Comparison of ENCODE assay signal across 8 cellular contexts in genomic region chr1:244461254-244462071, GRCh38. TPM values are rescaled to one million over a fixed set of nuclear protein-coding genes. Genes with fewer than 3 reads are reported as not detected.
DNase-seq lines count a peak whose midpoint lies in the region; ATAC-seq, FAIRE-seq and TF ChIP-seq lines count a peak whose summit lies in the region.

A gene with protein sequence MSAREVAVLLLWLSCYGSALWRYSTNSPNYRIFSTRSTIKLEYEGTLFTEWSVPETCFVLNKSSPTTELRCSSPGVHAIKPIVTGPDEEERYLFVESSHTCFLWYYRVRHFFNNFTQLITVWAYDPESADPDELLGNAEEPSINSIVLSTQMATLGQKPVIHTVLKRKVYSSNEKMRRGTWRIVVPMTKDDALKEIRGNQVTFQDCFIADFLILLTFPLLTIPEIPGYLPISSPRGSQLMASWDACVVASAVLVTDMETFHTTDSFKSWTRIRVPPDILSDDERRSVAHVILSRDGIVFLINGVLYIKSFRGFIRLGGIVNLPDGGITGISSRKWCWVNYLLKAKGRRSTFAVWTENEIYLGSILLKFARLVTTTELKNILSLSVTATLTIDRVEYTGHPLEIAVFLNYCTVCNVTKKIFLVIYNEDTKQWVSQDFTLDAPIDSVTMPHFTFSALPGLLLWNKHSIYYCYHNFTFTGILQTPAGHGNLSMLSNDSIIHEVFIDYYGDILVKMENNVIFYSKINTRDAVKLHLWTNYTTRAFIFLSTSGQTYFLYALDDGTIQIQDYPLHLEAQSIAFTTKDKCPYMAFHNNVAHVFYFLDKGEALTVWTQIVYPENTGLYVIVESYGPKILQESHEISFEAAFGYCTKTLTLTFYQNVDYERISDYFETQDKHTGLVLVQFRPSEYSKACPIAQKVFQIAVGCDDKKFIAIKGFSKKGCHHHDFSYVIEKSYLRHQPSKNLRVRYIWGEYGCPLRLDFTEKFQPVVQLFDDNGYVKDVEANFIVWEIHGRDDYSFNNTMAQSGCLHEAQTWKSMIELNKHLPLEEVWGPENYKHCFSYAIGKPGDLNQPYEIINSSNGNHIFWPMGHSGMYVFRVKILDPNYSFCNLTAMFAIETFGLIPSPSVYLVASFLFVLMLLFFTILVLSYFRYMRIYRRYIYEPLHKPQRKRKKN (plus strand): TSS chr1:244461273. CDS start chr1:244461430, 157 bp downstream.

- peak within 1 kb of the TSS; percentile 96 for H3K4me2 ChIP-seq in endothelial cell of umbilical vein (ENCODE audit: insufficient read depth, low read length)

- DNase-seq in AG09309 (ENCODE audit: low read depth) = peak; percentile 31
- peak; percentile 99 for DNase-seq in NCI-H69 (lab: John Stamatoyannopoulos, UW)
- peak; percentile 85 for DNase-seq in activated CD8-positive, alpha-beta memory T cell treated with anti-CD3 and anti-CD28 coated beads, Interleukin-2, amount 50 U/mL, for 48 hours
- DNase-seq in endothelial cell of umbilical vein (ENCODE audit: low read depth, low spot score) = peak; percentile 93
- peak; percentile 95 for DNase-seq in mesenteric fat pad (ENCODE audit: low spot score)
- peak; percentile 60 for DNase-seq in stimulated activated CD8-positive, alpha-beta memory T cell treated with anti-CD3 and anti-CD28 coated beads, Interleukin-12 subunit alpha, Interleukin-12 subunit beta, amount 100 ng/mL, for 4 hours (ENCODE audit: low read depth)

- TF ChIP-seq CTCF in AG09309 (IDR thresholded peaks at IDR 0.05; ENCODE audit: control insufficient read depth, insufficient read depth, low read depth, low read length, missing control alignments) (no peak), endothelial cell of umbilical vein (IDR thresholded peaks at IDR 0.05; ENCODE audit: extremely low read depth in 1 of 2, insufficient read depth in 1 of 2, low read depth in 1 of 2, low read length in 2 of 2) (no peak)

- CTCF ChIA-PET in endothelial cell of umbilical vein (lab: Charles Lee) = interaction anchor here (1.5 kb wide), 1 partner anchor 336 kb away, joined by 7 read pairs; no protein-coding TSS in a partner anchor

- H3K9me3 ChIP-seq in endothelial cell of umbilical vein (replicated peaks; ENCODE audit: control insufficient read depth, insufficient read depth, low read length) = no peaks in the 10 kb centered on the region

- no peaks in the 10 kb centered on the region for H3K27me3 ChIP-seq in endothelial cell of umbilical vein (ENCODE audit: control insufficient read depth in 2 of 2, insufficient read depth in 2 of 2, low read length in 2 of 2)

- peak within 1 kb of the TSS; percentile 10 for H3K27ac ChIP-seq in endothelial cell of umbilical vein (ENCODE audit: insufficient read depth, low read depth, low read length)

- POLR2A ChIA-PET in endothelial cell of umbilical vein (lab: Charles Lee) = no interaction called here

- no peaks in the 10 kb centered on the region for H3K9me1 ChIP-seq in endothelial cell of umbilical vein (replicated peaks; ENCODE audit: control insufficient read depth, extremely low read depth, insufficient read depth, low read length)

- H3K9ac ChIP-seq in endothelial cell of umbilical vein (replicated peaks; ENCODE audit: extremely low read depth, insufficient read depth, low read length) = peak within 1 kb of the TSS; percentile 50

- ATAC-seq in GM18868 (IDR thresholded peaks at IDR 0.05; ENCODE audit: unreplicated experiment) (peak; percentile 99), HG03095 (IDR thresholded peaks at IDR 0.05; ENCODE audit: unreplicated experiment) (peak; percentile 99)

- no peaks in the 10 kb centered on the region for H4K20me1 ChIP-seq in endothelial cell of umbilical vein (replicated peaks; ENCODE audit: control insufficient read depth, extremely low read depth, insufficient read depth, low read length)

- H3K4me3 ChIP-seq in AG09309 (ENCODE audit: control insufficient read depth, low read depth, low read length) (peak within 1 kb of the TSS; percentile 44), endothelial cell of umbilical vein (replicated peaks in 1 of 3; ENCODE audit: insufficient read depth in 1 of 3, low read depth in 1 of 3, low read length in 3 of 3) (peak within 1 kb of the TSS; percentile 20 to 47 (median 32))

- dilution Hi-C loops in endothelial cell of umbilical vein (cut with MboI; ENCODE audit: extremely low pct_ligation_motif_present, low sequenced_read_pairs) = no loop called here

- H3K79me2 ChIP-seq in endothelial cell of umbilical vein (ENCODE audit: control insufficient read depth, insufficient read depth, low read length) = no peaks in the 10 kb centered on the region

- H2AFZ ChIP-seq in endothelial cell of umbilical vein (ENCODE audit: low read depth, low read length) = peak within 1 kb of the TSS; percentile 76

- peak; percentile 84 for TF ChIP-seq POLR2A in endothelial cell of umbilical vein (IDR thresholded peaks at IDR 0.05; ENCODE audit: low read depth, low read length)

- H3K4me1 ChIP-seq in endothelial cell of umbilical vein (ENCODE audit: control insufficient read depth, extremely low read depth, insufficient read depth, low read length) = peaks cover 5% of the 10 kb centered on the region

- no peaks in the 10 kb centered on the region for H3K36me3 ChIP-seq in endothelial cell of umbilical vein (ENCODE audit: control insufficient read depth in 2 of 2, extremely low read depth in 1 of 2, insufficient read depth in 2 of 2, low read length in 2 of 2)

- intact Hi-C loops in endothelial cell of umbilical vein (cut with micrococcal nuclease) = no loop called here

- FAIRE-seq in endothelial cell of umbilical vein (lab: Jason Lieb, UNC) = peak; percentile 72

- TSS peak; percentile 69 for BruUV-seq in endothelial cell of umbilical vein (replicated peaks; lab: Mats Ljungman, UMichigan)

TF ChIP-seq in endothelial cell of umbilical vein, 7 proteins besides CTCF, POLR2A, EP300 and RAD21:
- TF ChIP-seq POLR2AphosphoS5 (IDR thresholded peaks at IDR 0.05; ENCODE audit: insufficient read depth, low read depth, low read length) (peak; percentile 75), EZH2 (IDR thresholded peaks at IDR 0.05; ENCODE audit: borderline replicate concordance, low read depth, low read length, severe bottlenecking) (no peak)
TF ChIP-seq in endothelial cell of umbilical vein: peak in this region for 1.

RNA-seq across cellular contexts. Expression of the gene that starts here (rescaled TPM):
- total RNA-seq in endothelial cell of umbilical vein = 0.72 and 1.9 TPM in 2 replicates
- 0.41 and 0.61 TPM in 2 replicates for polyA plus RNA-seq in endothelial cell of umbilical vein
- polyA plus RNA-seq in endothelial cell of umbilical vein (2011; cell fraction: cytosol; rRNA removed) = 0.27 and 0.30 TPM in 2 replicates
- 5.3 and 7.0 TPM in 2 replicates for polyA plus RNA-seq in endothelial cell of umbilical vein (2011; cell fraction: nucleus; rRNA removed)
- 0.30 and 0.58 TPM in 2 replicates for polyA plus RNA-seq in endothelial cell of umbilical vein (2012)
- 3.6 and 3.8 TPM in 2 replicates for polyA minus RNA-seq in endothelial cell of umbilical vein
- 0.31 TPM for polyA minus RNA-seq in endothelial cell of umbilical vein (2011; cell fraction: cytosol; rRNA and poly(A)+ RNA removed)
- polyA minus RNA-seq in endothelial cell of umbilical vein (2011; cell fraction: nucleus; rRNA and poly(A)+ RNA removed) = 6.0 and 9.2 TPM in 2 replicates
- total RNA-seq in mesenteric fat pad = 0.74 TPM

Comparison
In these comparisons a context has a peak if more than half of its experiments do, and no peak if none do; other contexts are left out.
1. Peak in every context shown above with its lines: DNase-seq, ATAC-seq, H3K4me3 ChIP-seq and H3K27ac ChIP-seq.
2. Peak in DNase-seq in mesenteric fat pad; RNA of the gene not detected or under 1 TPM.
3. DNase-seq: peak in every context shown above with its lines; median percentile 99 in NCI-H69; 95 in mesenteric fat pad; 93 in endothelial cell of umbilical vein; 85 in activated CD8-positive, alpha-beta memory T cell treated with anti-CD3 and anti-CD28 coated beads, Interleukin-2, amount 50 U/mL, for 48 hours; 60 in stimulated activated CD8-positive, alpha-beta memory T cell treated with anti-CD3 and anti-CD28 coated beads, Interleukin-12 subunit alpha, Interleukin-12 subunit beta, amount 100 ng/mL, for 4 hours; 31 in AG09309.